Comparison of ENCODE assay signal across 11 cellular contexts in the genomic region with DNA sequence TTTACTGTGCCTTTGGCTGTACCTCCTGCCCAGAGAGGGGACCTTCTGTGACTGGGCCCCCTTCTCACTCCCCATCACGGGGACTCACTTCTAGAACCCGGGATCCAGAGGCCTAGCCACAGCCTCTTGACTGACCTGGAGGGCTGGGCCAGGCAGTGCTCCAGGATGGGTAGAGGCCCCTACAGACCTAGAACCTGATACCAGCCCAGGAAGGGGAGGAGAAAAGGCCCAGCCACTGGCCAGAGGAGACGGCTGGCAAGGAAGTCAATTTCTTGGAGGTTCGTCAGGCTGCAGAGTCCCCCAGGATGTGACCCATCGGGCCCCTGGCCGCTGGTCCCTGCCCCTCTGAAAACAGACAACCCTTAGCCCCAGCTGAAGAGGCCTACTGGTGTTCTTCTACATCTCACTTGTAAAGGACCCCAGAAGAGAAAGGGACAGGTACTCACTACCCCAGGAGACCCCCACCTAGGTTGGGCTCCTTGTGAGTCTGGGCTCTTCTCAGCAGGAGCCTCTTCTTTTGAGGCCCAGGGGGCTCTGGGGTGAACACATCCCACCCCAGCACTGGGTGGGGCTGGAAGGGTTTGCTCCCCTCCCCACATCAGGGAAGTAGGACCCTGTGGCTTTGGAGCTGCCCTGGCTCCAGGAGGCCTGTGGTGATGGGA.
A peak's percentile ranks its signal among the peaks of the same experiment; 100 is the strongest.
DNase-seq lines count a peak whose midpoint lies in the region; ATAC-seq lines count a peak whose summit lies in the region.
"Had no signal": no experiment of that assay in that cellular context is flagged by ENCODE, and none has a peak within 500 bp of the region (broad histone marks: within the 10 kb centered on the region; RNA-seq: fewer than 3 reads in every experiment).

No MANE protein-coding gene starts in this region.

- H3K4me1 ChIP-seq in HUES48 (ENCODE audit: control insufficient read depth, insufficient read depth, low read length): peaks cover 25% of the 10 kb centered on the region
- peaks cover 37 to 88% (median 86%) of the 10 kb centered on the region in 5 donors for H3K4me1 ChIP-seq in subcutaneous abdominal adipose tissue (ENCODE audit: control insufficient read depth in 5 of 5, insufficient read depth in 5 of 5, low read length in 5 of 5)

- no peak overlapping the region for H3K4me3 ChIP-seq in HUES48 (ENCODE audit: low read depth, low read length)
- H3K4me3 ChIP-seq in subcutaneous abdominal adipose tissue (ENCODE audit: low read depth in 1 of 5, low read length in 5 of 5): peak overlapping the region in 4 of 5 donors; percentile 8 to 19 (median 12)

- H3K9ac ChIP-seq in HUES48 (ENCODE audit: low read depth, low read length) (no peak overlapping the region), subcutaneous abdominal adipose tissue (ENCODE audit: low read length in 5 of 5) (peak overlapping the region in 4 of 5 donors; percentile 38 to 53 (median 44))

- H3K9me3 ChIP-seq in HUES48 (ENCODE audit: control insufficient read depth, insufficient read depth, low read length) (no peaks in the 10 kb centered on the region), subcutaneous abdominal adipose tissue (ENCODE audit: control insufficient read depth in 5 of 5, low read length in 5 of 5) (no peaks in the 10 kb centered on the region)

- H3K9me3 Mint-ChIP-seq in memory B cell: no peaks in the 10 kb centered on the region
- H3K9me3 Mint-ChIP-seq: activated T-helper 2 cell treated with anti-CD3 and anti-CD28 coated beads, Interferon-gamma antibody, Interleukin-2, Interleukin-4, amounts not matched to agents 10 μg/mL and 5 μg/mL and 100 μg/mL, durations not matched to agents 14 hours and 24 hours and 36 hours had no signal

- no peaks in the 10 kb centered on the region for H3K36me3 ChIP-seq in HUES48 (ENCODE audit: control insufficient read depth, insufficient read depth, low read length)
- peaks cover 0 to 16% (median 13%) of the 10 kb centered on the region in 5 donors for H3K36me3 ChIP-seq in subcutaneous abdominal adipose tissue (ENCODE audit: control insufficient read depth in 5 of 5, insufficient read depth in 5 of 5, low read length in 5 of 5)

- H3K27ac ChIP-seq in HUES48 (ENCODE audit: low read depth, low read length) (peak overlapping the region; percentile 25), caudate nucleus (ENCODE audit: low read depth, low read length) (peak overlapping the region; percentile 97), subcutaneous abdominal adipose tissue (ENCODE audit: low read depth, low read length) (peak overlapping the region; percentile 95)

- ATAC-seq in memory B cell (ENCODE audit: low read depth): no peak

- no peaks in the 10 kb centered on the region for H3K27me3 Mint-ChIP-seq in memory B cell

- no peak overlapping the region for H3K4me3 Mint-ChIP-seq in memory B cell

- no peaks in the 10 kb centered on the region for H3K27me3 ChIP-seq in HUES48 (ENCODE audit: control insufficient read depth, insufficient read depth, low read length)
- H3K27me3 ChIP-seq in subcutaneous abdominal adipose tissue (ENCODE audit: control insufficient read depth in 5 of 5, insufficient read depth in 4 of 5, low read length in 5 of 5): no peaks in the 10 kb centered on the region

- peaks cover 13% of the 10 kb centered on the region for H3K36me3 Mint-ChIP-seq in memory B cell

- peaks cover 43% of the 10 kb centered on the region for H3K4me1 Mint-ChIP-seq in memory B cell

- peak overlapping the region; percentile 17 for H3K27ac Mint-ChIP-seq in memory B cell
- H3K27ac Mint-ChIP-seq: activated T-helper 2 cell treated with anti-CD3 and anti-CD28 coated beads, Interferon-gamma antibody, Interleukin-2, Interleukin-4, amounts not matched to agents 10 μg/mL and 5 μg/mL and 100 μg/mL, durations not matched to agents 14 hours and 24 hours and 36 hours had no signal

- DNase-seq in caudate nucleus (lab: John Stamatoyannopoulos, UW) (no peak), memory B cell (ENCODE audit: low spot score in 2 of 2) (no peak), AG20443 (ENCODE audit: low spot score) (no peak), HPDE6-E6E7 (ENCODE audit: extremely low spot score) (no peak), GDM1 (lab: John Stamatoyannopoulos, UW) (no peak)
- DNase-seq in activated CD4-positive, alpha-beta T cell treated with anti-CD3 and anti-CD28 coated beads, Interleukin-2, amount 50 U/mL, for 4 hours: no peak
- DNase-seq: midbrain; stimulated activated CD4-positive, alpha-beta T cell treated with anti-CD3 and anti-CD28 coated beads, Interleukin-4, amount 100 ng/mL, for 1 hour had no signal

Comparison
In these comparisons a context has a peak if more than half of its experiments do, and no peak if none do; other contexts are left out.
1. H3K27ac ChIP-seq: peak in every context shown above with its lines; median percentile 97 in caudate nucleus; 95 in subcutaneous abdominal adipose tissue; 25 in HUES48.